In the genomic region with DNA sequence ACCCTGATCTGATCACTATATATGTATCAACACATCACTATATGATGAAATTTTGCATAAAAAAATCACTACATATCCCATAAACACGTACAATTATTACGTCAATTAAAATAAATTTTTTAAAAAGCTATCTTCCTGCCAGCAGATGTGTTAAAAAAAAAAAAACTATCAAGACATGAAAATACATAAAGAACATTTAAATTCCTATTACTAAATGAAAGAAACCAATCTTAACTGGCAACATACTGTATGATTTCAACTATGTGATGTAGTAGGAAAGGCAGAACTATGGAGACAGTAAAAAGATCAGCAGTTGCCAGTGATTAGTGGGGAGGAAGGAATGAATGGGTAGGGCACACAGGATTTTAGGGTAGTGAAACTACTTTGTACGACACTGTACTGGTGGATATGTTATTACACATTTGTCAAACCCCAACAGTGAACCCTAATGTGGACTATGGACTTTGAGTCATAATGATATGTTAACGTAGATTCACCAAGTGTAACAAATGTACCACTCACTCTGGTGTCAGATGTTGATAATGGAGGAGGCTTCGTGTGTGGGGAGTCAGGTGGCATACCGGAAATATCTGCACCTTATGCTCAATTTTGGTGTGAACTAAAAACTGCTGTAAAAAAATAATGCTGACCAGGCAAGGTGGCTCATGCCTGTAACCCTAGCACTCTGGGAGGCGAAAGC, we compare ENCODE assay signal across 1 cellular context.
A peak's percentile ranks its signal among the peaks of the same experiment; 100 is the strongest.
TF ChIP-seq lines count a peak whose summit lies in the region.

No MANE protein-coding gene starts in this region.

TF ChIP-seq in HepG2, 621 proteins besides CTCF, POLR2A, EP300 and RAD21 (continued from another document and continues in another):
- no peak for TF ChIP-seq DMTF1 (CRISPR knock-in tag; IDR thresholded peaks at IDR 0.05)
- TF ChIP-seq NKX3-1 (CRISPR knock-in tag; IDR thresholded peaks at IDR 0.05): no peak
- TF ChIP-seq SMYD3 (CRISPR knock-in tag; IDR thresholded peaks at IDR 0.05): no peak
- TF ChIP-seq MIXL1 (CRISPR knock-in tag; IDR thresholded peaks at IDR 0.05): peak; percentile 82
- TF ChIP-seq MBNL3 (CRISPR knock-in tag; conservative IDR thresholded peaks at IDR 0.05): no peak
- no peak for TF ChIP-seq SSRP1 (CRISPR knock-in tag; IDR thresholded peaks at IDR 0.05)
- no peak for TF ChIP-seq POLR2AphosphoS5 (IDR thresholded peaks at IDR 0.05; ENCODE audit: low read depth, low read length)
- TF ChIP-seq RAD51 (IDR thresholded peaks at IDR 0.05; ENCODE audit: borderline replicate concordance): no peak
- TF ChIP-seq SOX6 (IDR thresholded peaks at IDR 0.05): no peak
- TF ChIP-seq SOX6 (CRISPR knock-in tag; IDR thresholded peaks at IDR 0.05): peak; percentile 44; the same call in 1 of the 2 replicates
- TF ChIP-seq ZSCAN5A (CRISPR knock-in tag; IDR thresholded peaks at IDR 0.05; ENCODE audit: borderline replicate concordance): no peak
- peak; percentile 40; the same call in 1 of the 2 replicates for TF ChIP-seq RXRB (CRISPR knock-in tag; IDR thresholded peaks at IDR 0.05; ENCODE audit: borderline replicate concordance)
- no peak for TF ChIP-seq ZNF503 (CRISPR knock-in tag; IDR thresholded peaks at IDR 0.05)
- TF ChIP-seq, protein P1, sequence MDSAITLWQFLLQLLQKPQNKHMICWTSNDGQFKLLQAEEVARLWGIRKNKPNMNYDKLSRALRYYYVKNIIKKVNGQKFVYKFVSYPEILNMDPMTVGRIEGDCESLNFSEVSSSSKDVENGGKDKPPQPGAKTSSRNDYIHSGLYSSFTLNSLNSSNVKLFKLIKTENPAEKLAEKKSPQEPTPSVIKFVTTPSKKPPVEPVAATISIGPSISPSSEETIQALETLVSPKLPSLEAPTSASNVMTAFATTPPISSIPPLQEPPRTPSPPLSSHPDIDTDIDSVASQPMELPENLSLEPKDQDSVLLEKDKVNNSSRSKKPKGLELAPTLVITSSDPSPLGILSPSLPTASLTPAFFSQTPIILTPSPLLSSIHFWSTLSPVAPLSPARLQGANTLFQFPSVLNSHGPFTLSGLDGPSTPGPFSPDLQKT (CRISPR knock-in tag; IDR thresholded peaks at IDR 0.05; ENCODE audit: borderline replicate concordance): no peak
- TF ChIP-seq ATF2 (CRISPR knock-in tag; IDR thresholded peaks at IDR 0.05): no peak
- TF ChIP-seq EEA1 (CRISPR knock-in tag; IDR thresholded peaks at IDR 0.05; ENCODE audit: borderline replicate concordance): no peak
- TF ChIP-seq PRPF4 (IDR thresholded peaks at IDR 0.05; ENCODE audit: low read depth, low read length, poor library complexity, severe bottlenecking): no peak
- no peak for TF ChIP-seq ZNF501 (CRISPR knock-in tag; IDR thresholded peaks at IDR 0.05)
- TF ChIP-seq ZNF674 (CRISPR knock-in tag; IDR thresholded peaks at IDR 0.05; ENCODE audit: low read depth): no peak
- TF ChIP-seq YEATS2 (CRISPR knock-in tag; IDR thresholded peaks at IDR 0.05; ENCODE audit: borderline replicate concordance): peak; percentile 46; the same call in 1 of the 2 replicates
- no peak for TF ChIP-seq PLSCR1 (CRISPR knock-in tag; IDR thresholded peaks at IDR 0.05; ENCODE audit: borderline replicate concordance)
- TF ChIP-seq, protein P2, sequence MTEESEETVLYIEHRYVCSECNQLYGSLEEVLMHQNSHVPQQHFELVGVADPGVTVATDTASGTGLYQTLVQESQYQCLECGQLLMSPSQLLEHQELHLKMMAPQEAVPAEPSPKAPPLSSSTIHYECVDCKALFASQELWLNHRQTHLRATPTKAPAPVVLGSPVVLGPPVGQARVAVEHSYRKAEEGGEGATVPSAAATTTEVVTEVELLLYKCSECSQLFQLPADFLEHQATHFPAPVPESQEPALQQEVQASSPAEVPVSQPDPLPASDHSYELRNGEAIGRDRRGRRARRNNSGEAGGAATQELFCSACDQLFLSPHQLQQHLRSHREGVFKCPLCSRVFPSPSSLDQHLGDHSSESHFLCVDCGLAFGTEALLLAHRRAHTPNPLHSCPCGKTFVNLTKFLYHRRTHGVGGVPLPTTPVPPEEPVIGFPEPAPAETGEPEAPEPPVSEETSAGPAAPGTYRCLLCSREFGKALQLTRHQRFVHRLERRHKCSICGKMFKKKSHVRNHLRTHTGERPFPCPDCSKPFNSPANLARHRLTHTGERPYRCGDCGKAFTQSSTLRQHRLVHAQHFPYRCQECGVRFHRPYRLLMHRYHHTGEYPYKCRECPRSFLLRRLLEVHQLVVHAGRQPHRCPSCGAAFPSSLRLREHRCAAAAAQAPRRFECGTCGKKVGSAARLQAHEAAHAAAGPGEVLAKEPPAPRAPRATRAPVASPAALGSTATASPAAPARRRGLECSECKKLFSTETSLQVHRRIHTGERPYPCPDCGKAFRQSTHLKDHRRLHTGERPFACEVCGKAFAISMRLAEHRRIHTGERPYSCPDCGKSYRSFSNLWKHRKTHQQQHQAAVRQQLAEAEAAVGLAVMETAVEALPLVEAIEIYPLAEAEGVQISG (CRISPR knock-in tag; IDR thresholded peaks at IDR 0.05): no peak
- 0 out of 2 replicates have a peak, but pooled peaks have one; percentile 49 for TF ChIP-seq DMAP1 (CRISPR knock-in tag; IDR thresholded peaks at IDR 0.05)
- no peak for TF ChIP-seq ZFX (CRISPR knock-in tag; IDR thresholded peaks at IDR 0.05; ENCODE audit: low read depth)
- TF ChIP-seq TEAD3 (CRISPR knock-in tag; optimal IDR thresholded peaks at IDR 0.05; ENCODE audit: borderline replicate concordance): peak; percentile 88
- TF ChIP-seq HINFP (CRISPR knock-in tag; IDR thresholded peaks at IDR 0.05; ENCODE audit: low read depth): no peak
- no peak for TF ChIP-seq ZNF567 (CRISPR knock-in tag; IDR thresholded peaks at IDR 0.05; ENCODE audit: borderline replicate concordance)
- TF ChIP-seq, protein P3, sequence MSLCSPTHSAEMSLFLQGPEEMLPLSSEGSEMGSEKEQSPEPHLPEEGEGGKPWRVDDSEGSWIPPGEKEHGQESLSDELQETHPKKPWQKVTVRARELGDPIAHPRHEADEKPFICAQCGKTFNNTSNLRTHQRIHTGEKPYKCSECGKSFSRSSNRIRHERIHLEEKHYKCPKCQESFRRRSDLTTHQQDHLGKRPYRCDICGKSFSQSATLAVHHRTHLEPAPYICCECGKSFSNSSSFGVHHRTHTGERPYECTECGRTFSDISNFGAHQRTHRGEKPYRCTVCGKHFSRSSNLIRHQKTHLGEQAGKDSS (CRISPR knock-in tag; IDR thresholded peaks at IDR 0.05; ENCODE audit: borderline replicate concordance, low read depth): no peak
- 0 out of 2 replicates have a peak, but pooled peaks have one; percentile 24 for TF ChIP-seq ZBTB20 (CRISPR knock-in tag; IDR thresholded peaks at IDR 0.05; ENCODE audit: borderline replicate concordance, low read depth)
- TF ChIP-seq, protein P4, sequence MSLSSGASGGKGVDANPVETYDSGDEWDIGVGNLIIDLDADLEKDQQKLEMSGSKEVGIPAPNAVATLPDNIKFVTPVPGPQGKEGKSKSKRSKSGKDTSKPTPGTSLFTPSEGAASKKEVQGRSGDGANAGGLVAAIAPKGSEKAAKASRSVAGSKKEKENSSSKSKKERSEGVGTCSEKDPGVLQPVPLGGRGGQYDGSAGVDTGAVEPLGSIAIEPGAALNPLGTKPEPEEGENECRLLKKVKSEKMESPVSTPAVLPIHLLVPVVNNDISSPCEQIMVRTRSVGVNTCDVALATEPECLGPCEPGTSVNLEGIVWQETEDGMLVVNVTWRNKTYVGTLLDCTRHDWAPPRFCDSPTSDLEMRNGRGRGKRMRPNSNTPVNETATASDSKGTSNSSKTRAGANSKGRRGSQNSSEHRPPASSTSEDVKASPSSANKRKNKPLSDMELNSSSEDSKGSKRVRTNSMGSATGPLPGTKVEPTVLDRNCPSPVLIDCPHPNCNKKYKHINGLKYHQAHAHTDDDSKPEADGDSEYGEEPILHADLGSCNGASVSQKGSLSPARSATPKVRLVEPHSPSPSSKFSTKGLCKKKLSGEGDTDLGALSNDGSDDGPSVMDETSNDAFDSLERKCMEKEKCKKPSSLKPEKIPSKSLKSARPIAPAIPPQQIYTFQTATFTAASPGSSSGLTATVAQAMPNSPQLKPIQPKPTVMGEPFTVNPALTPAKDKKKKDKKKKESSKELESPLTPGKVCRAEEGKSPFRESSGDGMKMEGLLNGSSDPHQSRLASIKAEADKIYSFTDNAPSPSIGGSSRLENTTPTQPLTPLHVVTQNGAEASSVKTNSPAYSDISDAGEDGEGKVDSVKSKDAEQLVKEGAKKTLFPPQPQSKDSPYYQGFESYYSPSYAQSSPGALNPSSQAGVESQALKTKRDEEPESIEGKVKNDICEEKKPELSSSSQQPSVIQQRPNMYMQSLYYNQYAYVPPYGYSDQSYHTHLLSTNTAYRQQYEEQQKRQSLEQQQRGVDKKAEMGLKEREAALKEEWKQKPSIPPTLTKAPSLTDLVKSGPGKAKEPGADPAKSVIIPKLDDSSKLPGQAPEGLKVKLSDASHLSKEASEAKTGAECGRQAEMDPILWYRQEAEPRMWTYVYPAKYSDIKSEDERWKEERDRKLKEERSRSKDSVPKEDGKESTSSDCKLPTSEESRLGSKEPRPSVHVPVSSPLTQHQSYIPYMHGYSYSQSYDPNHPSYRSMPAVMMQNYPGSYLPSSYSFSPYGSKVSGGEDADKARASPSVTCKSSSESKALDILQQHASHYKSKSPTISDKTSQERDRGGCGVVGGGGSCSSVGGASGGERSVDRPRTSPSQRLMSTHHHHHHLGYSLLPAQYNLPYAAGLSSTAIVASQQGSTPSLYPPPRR (CRISPR knock-in tag; IDR thresholded peaks at IDR 0.05; ENCODE audit: borderline replicate concordance): no peak
- no peak for TF ChIP-seq ZNF33B (CRISPR knock-in tag; IDR thresholded peaks at IDR 0.05)
- peak; percentile 95 for TF ChIP-seq ZNF644 (CRISPR knock-in tag; IDR thresholded peaks at IDR 0.05; ENCODE audit: low read depth)
- TF ChIP-seq MEIS2 (CRISPR knock-in tag; IDR thresholded peaks at IDR 0.05): 0 out of 2 replicates have a peak, but pooled peaks have one; percentile 23
- TF ChIP-seq AHR (CRISPR knock-in tag; IDR thresholded peaks at IDR 0.05): no peak
- no peak for TF ChIP-seq ZNF788 (CRISPR knock-in tag; IDR thresholded peaks at IDR 0.05; ENCODE audit: borderline replicate concordance)
